8 cellular contexts compared by ENCODE assay signal in genomic region chr2:109242654-109243331, GRCh38.
A peak's percentile ranks its signal among the peaks of the same experiment; 100 is the strongest.
DNase-seq lines count a peak whose midpoint lies in the region; ATAC-seq and TF ChIP-seq lines count a peak whose summit lies in the region.

No MANE protein-coding gene starts in this region.

- H3K27me3 Mint-ChIP-seq in Calu3 (ENCODE audit: unreplicated experiment): peaks cover 39% of the 10 kb centered on the region
- H3K27me3 Mint-ChIP-seq in activated CD8-positive, alpha-beta memory T cell treated with anti-CD3 and anti-CD28 coated beads, Interleukin-2, amount 10 ng/mL, durations not matched to agents 7 days and 5 days: peaks cover 20% of the 10 kb centered on the region

- intact Hi-C loops in Calu3 (cut with micrococcal nuclease; ENCODE audit: unreplicated experiment): no loop called here

- H3K4me3 ChIP-seq in gastroesophageal sphincter: no peak overlapping the region

- no peak for TF ChIP-seq POLR2A in gastroesophageal sphincter (IDR thresholded peaks at IDR 0.05)

- TF ChIP-seq CTCF in Calu3 (IDR thresholded peaks at IDR 0.05; ENCODE audit: unreplicated experiment) (no peak), gastroesophageal sphincter (IDR thresholded peaks at IDR 0.05) (no peak)

- H3K36me3 Mint-ChIP-seq in Calu3 (ENCODE audit: insufficient read depth, unreplicated experiment): peaks cover 5% of the 10 kb centered on the region
- no peaks in the 10 kb centered on the region for H3K36me3 Mint-ChIP-seq in activated CD8-positive, alpha-beta memory T cell treated with anti-CD3 and anti-CD28 coated beads, Interleukin-2, amount 10 ng/mL, durations not matched to agents 7 days and 5 days

- no peaks in the 10 kb centered on the region for H3K9me3 Mint-ChIP-seq in Calu3 (ENCODE audit: low read depth, unreplicated experiment)
- H3K9me3 Mint-ChIP-seq in activated CD8-positive, alpha-beta memory T cell treated with anti-CD3 and anti-CD28 coated beads, Interleukin-2, amount 10 ng/mL, durations not matched to agents 7 days and 5 days (ENCODE audit: low read depth): no peaks in the 10 kb centered on the region

- no peaks in the 10 kb centered on the region for H3K36me3 ChIP-seq in gastroesophageal sphincter

- H3K4me1 Mint-ChIP-seq in Calu3 (ENCODE audit: low read depth, unreplicated experiment): peaks cover 28% of the 10 kb centered on the region
- peaks cover 11% of the 10 kb centered on the region for H3K4me1 Mint-ChIP-seq in activated CD8-positive, alpha-beta memory T cell treated with anti-CD3 and anti-CD28 coated beads, Interleukin-2, amount 10 ng/mL, durations not matched to agents 7 days and 5 days

- H3K27me3 ChIP-seq in gastroesophageal sphincter: no peaks in the 10 kb centered on the region

- WGBS in gastroesophageal sphincter (ENCODE audit: low coverage in 1 of 2), 2 donors: 24 to 29% methylated on average over 4 to 5 of the region's 12 CpGs

- peak overlapping the region; percentile 51 for H3K27ac Mint-ChIP-seq in Calu3 (ENCODE audit: unreplicated experiment)
- H3K27ac Mint-ChIP-seq in activated CD8-positive, alpha-beta memory T cell treated with anti-CD3 and anti-CD28 coated beads, Interleukin-2, amount 10 ng/mL, durations not matched to agents 7 days and 5 days: no peak overlapping the region

- CTCF ChIA-PET in Calu3 (lab: Charles Lee): no interaction called here
- CTCF ChIA-PET in activated CD8-positive, alpha-beta memory T cell treated with anti-CD3 and anti-CD28 coated beads, Interleukin-2, amount 10 ng/mL, durations not matched to agents 7 days and 5 days (lab: Charles Lee): no interaction called here

- peak overlapping the region; percentile 62 to 96 (median 87) for H3K27ac ChIP-seq in gastroesophageal sphincter

- no TSS peak for BruUV-seq in Calu3 (replicated peaks; lab: Mats Ljungman, UMichigan)

- no peak overlapping the region for H3K4me3 Mint-ChIP-seq in Calu3 (ENCODE audit: low read depth, unreplicated experiment)
- H3K4me3 Mint-ChIP-seq in activated CD8-positive, alpha-beta memory T cell treated with anti-CD3 and anti-CD28 coated beads, Interleukin-2, amount 10 ng/mL, durations not matched to agents 7 days and 5 days: no peak overlapping the region

- DNase-seq in Calu3 (peak; percentile 34), renal cortical epithelial cell (ENCODE audit: low read depth) (peak; percentile 87), NCI-H1092 (lab: John Stamatoyannopoulos, UW) (no peak), cerebellar nuclear complex (lab: John Stamatoyannopoulos, UW) (no peak)
- DNase-seq in activated CD8-positive, alpha-beta memory T cell treated with anti-CD3 and anti-CD28 coated beads, Interleukin-2, amount 10 ng/mL, durations not matched to agents 7 days and 5 days: peak; percentile 19

- no peak for TF ChIP-seq EP300 in gastroesophageal sphincter (IDR thresholded peaks at IDR 0.05)

- peaks cover 10 to 74% (median 30%) of the 10 kb centered on the region in 3 donors for H3K4me1 ChIP-seq in gastroesophageal sphincter

- no peak for ATAC-seq in activated CD8-positive, alpha-beta memory T cell treated with anti-CD3 and anti-CD28 coated beads, Interleukin-2, amount 10 ng/mL, durations not matched to agents 7 days and 5 days
- ATAC-seq in gastroesophageal sphincter (peak; percentile 90), HG03280 (IDR thresholded peaks at IDR 0.05; ENCODE audit: unreplicated experiment) (no peak), GM18861 (IDR thresholded peaks at IDR 0.05; ENCODE audit: unreplicated experiment) (no peak)

- H3K9me3 ChIP-seq in gastroesophageal sphincter: no peaks in the 10 kb centered on the region

Comparison
In these comparisons a context has a peak if more than half of its experiments do, and no peak if none do; other contexts are left out.
1. DNase-seq: peak in Calu3 (single experiment), activated CD8-positive, alpha-beta memory T cell treated with anti-CD3 and anti-CD28 coated beads, Interleukin-2, amount 10 ng/mL, durations not matched to agents 7 days and 5 days (single experiment) and renal cortical epithelial cell (single experiment); none in NCI-H1092 (single experiment) and cerebellar nuclear complex (0 of 2).